2 cellular contexts compared by ENCODE assay signal in the genomic region with DNA sequence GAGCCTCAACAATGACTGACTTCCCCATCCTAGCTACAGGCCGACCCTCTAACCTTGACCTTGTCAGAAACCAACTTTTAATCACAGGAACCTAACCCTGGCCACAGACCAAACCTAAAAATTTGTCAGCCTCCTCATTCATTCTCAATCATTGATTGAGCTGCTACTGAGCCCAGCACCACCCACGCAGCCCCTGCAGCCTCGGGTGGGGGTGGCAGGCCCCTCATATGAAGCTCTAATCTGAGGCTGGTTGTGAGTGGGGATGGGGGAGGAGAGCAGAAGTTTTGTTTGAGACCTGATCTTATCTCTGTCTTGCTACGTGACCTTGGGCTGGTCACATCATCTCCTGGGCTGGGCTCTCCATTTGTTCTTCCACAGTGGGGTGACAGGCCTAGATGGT.
TF ChIP-seq lines count a peak whose summit lies in the region.

No MANE protein-coding gene starts in this region.

TF ChIP-seq in SK-N-SH, 30 proteins besides CTCF, POLR2A, EP300 and RAD21 (continued from another document):
- TF ChIP-seq, protein P1, sequence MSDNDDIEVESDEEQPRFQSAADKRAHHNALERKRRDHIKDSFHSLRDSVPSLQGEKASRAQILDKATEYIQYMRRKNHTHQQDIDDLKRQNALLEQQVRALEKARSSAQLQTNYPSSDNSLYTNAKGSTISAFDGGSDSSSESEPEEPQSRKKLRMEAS (IDR thresholded peaks at IDR 0.05; ENCODE audit: low read depth): no peak
- TF ChIP-seq FOSL2 (IDR thresholded peaks at IDR 0.05; ENCODE audit: borderline replicate concordance, low read depth) (no peak), YY1 (IDR thresholded peaks at IDR 0.05; ENCODE audit: low read depth) (no peak), RXRA (IDR thresholded peaks at IDR 0.05; ENCODE audit: borderline replicate concordance, low read depth) (no peak), NFIC (IDR thresholded peaks at IDR 0.05; ENCODE audit: borderline replicate concordance) (no peak), MEF2A (IDR thresholded peaks at IDR 0.05; ENCODE audit: borderline replicate concordance, low read depth) (no peak), POLR2AphosphoS5 (IDR thresholded peaks at IDR 0.05; ENCODE audit: low read depth, low read length) (no peak), GATA2 (CRISPR knock-in tag; IDR thresholded peaks at IDR 0.05) (no peak)
- TF ChIP-seq, protein P2, sequence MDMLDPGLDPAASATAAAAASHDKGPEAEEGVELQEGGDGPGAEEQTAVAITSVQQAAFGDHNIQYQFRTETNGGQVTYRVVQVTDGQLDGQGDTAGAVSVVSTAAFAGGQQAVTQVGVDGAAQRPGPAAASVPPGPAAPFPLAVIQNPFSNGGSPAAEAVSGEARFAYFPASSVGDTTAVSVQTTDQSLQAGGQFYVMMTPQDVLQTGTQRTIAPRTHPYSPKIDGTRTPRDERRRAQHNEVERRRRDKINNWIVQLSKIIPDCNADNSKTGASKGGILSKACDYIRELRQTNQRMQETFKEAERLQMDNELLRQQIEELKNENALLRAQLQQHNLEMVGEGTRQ (IDR thresholded peaks at IDR 0.05; ENCODE audit: borderline replicate concordance, low read depth, low read length): no peak
- TF ChIP-seq, protein P3, sequence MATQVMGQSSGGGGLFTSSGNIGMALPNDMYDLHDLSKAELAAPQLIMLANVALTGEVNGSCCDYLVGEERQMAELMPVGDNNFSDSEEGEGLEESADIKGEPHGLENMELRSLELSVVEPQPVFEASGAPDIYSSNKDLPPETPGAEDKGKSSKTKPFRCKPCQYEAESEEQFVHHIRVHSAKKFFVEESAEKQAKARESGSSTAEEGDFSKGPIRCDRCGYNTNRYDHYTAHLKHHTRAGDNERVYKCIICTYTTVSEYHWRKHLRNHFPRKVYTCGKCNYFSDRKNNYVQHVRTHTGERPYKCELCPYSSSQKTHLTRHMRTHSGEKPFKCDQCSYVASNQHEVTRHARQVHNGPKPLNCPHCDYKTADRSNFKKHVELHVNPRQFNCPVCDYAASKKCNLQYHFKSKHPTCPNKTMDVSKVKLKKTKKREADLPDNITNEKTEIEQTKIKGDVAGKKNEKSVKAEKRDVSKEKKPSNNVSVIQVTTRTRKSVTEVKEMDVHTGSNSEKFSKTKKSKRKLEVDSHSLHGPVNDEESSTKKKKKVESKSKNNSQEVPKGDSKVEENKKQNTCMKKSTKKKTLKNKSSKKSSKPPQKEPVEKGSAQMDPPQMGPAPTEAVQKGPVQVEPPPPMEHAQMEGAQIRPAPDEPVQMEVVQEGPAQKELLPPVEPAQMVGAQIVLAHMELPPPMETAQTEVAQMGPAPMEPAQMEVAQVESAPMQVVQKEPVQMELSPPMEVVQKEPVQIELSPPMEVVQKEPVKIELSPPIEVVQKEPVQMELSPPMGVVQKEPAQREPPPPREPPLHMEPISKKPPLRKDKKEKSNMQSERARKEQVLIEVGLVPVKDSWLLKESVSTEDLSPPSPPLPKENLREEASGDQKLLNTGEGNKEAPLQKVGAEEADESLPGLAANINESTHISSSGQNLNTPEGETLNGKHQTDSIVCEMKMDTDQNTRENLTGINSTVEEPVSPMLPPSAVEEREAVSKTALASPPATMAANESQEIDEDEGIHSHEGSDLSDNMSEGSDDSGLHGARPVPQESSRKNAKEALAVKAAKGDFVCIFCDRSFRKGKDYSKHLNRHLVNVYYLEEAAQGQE (IDR thresholded peaks at IDR 0.05; ENCODE audit: low read depth, low read length): no peak
- TF ChIP-seq, protein P4, sequence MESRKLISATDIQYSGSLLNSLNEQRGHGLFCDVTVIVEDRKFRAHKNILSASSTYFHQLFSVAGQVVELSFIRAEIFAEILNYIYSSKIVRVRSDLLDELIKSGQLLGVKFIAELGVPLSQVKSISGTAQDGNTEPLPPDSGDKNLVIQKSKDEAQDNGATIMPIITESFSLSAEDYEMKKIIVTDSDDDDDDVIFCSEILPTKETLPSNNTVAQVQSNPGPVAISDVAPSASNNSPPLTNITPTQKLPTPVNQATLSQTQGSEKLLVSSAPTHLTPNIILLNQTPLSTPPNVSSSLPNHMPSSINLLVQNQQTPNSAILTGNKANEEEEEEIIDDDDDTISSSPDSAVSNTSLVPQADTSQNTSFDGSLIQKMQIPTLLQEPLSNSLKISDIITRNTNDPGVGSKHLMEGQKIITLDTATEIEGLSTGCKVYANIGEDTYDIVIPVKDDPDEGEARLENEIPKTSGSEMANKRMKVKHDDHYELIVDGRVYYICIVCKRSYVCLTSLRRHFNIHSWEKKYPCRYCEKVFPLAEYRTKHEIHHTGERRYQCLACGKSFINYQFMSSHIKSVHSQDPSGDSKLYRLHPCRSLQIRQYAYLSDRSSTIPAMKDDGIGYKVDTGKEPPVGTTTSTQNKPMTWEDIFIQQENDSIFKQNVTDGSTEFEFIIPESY (IDR thresholded peaks at IDR 0.05; ENCODE audit: borderline replicate concordance, low read depth): no peak
TF ChIP-seq in SK-N-SH: peak in this region for 0.

TF ChIP-seq in SK-N-SH treated with all-trans-retinoic acid at 6 μM for 48 hours, 23 proteins besides CTCF, POLR2A, EP300 and RAD21 (continued from another document):
- TF ChIP-seq, protein P5, sequence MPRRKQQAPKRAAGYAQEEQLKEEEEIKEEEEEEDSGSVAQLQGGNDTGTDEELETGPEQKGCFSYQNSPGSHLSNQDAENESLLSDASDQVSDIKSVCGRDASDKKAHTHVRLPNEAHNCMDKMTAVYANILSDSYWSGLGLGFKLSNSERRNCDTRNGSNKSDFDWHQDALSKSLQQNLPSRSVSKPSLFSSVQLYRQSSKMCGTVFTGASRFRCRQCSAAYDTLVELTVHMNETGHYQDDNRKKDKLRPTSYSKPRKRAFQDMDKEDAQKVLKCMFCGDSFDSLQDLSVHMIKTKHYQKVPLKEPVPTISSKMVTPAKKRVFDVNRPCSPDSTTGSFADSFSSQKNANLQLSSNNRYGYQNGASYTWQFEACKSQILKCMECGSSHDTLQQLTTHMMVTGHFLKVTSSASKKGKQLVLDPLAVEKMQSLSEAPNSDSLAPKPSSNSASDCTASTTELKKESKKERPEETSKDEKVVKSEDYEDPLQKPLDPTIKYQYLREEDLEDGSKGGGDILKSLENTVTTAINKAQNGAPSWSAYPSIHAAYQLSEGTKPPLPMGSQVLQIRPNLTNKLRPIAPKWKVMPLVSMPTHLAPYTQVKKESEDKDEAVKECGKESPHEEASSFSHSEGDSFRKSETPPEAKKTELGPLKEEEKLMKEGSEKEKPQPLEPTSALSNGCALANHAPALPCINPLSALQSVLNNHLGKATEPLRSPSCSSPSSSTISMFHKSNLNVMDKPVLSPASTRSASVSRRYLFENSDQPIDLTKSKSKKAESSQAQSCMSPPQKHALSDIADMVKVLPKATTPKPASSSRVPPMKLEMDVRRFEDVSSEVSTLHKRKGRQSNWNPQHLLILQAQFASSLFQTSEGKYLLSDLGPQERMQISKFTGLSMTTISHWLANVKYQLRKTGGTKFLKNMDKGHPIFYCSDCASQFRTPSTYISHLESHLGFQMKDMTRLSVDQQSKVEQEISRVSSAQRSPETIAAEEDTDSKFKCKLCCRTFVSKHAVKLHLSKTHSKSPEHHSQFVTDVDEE (CRISPR knock-in tag; IDR thresholded peaks at IDR 0.05): no peak
- TF ChIP-seq ZFP3 (CRISPR knock-in tag; IDR thresholded peaks at IDR 0.05) (no peak), ZC3H10 (CRISPR knock-in tag; IDR thresholded peaks at IDR 0.05) (no peak), ZNF565 (CRISPR knock-in tag; conservative IDR thresholded peaks at IDR 0.05; ENCODE audit: low read depth) (no peak), ZNF8 (CRISPR knock-in tag; IDR thresholded peaks at IDR 0.05) (no peak)
- TF ChIP-seq, protein P6, sequence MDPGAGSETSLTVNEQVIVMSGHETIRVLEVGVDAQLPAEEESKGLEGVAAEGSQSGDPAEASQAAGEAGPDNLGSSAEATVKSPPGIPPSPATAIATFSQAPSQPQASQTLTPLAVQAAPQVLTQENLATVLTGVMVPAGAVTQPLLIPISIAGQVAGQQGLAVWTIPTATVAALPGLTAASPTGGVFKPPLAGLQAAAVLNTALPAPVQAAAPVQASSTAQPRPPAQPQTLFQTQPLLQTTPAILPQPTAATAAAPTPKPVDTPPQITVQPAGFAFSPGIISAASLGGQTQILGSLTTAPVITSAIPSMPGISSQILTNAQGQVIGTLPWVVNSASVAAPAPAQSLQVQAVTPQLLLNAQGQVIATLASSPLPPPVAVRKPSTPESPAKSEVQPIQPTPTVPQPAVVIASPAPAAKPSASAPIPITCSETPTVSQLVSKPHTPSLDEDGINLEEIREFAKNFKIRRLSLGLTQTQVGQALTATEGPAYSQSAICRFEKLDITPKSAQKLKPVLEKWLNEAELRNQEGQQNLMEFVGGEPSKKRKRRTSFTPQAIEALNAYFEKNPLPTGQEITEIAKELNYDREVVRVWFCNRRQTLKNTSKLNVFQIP (CRISPR knock-in tag; IDR thresholded peaks at IDR 0.05; ENCODE audit: borderline replicate concordance, low read depth): no peak
